Comparison of ENCODE assay signal across 16 cellular contexts in the genomic region with DNA sequence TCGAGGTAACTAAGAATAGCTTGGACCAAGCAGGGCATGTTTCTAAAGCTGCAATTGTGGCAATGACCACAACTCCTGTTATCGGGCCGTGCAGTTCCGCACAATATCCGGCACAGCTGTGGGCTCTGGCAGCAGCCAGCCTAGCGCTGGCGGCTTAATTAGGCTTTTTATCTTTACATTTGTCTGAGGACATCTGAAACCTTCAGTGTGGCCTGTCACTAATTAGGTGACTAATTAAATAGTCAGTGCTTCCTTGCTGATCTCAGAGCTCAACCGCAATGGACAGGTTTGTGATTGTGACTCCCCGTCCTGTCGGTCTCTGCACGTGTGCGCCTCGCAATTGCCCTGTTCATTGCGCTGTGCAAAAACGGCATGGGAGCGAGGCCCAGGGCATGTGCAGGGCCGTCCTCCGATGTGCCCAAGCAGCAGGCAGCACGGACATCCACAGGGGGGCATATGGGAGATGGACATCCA.
DNase-seq lines count a peak whose midpoint lies in the region; ATAC-seq, FAIRE-seq and TF ChIP-seq lines count a peak whose summit lies in the region.
"Had no signal": no experiment of that assay in that cellular context is flagged by ENCODE, and none has a peak within 500 bp of the region (broad histone marks: within the 10 kb centered on the region; RNA-seq: fewer than 3 reads in every experiment).

No MANE protein-coding gene starts in this region.

- H3K79me2 ChIP-seq in GM12878 (ENCODE audit: control insufficient read depth, insufficient read depth, low read length) (no peaks in the 10 kb centered on the region), PC-9 (ENCODE audit: low read depth) (no peaks in the 10 kb centered on the region), PC-3 (ENCODE audit: low read length) (no peaks in the 10 kb centered on the region)

- CTCF ChIA-PET in GM12878 (lab: Yijun Ruan, JAX) (no interaction called here), PC-9 (lab: Charles Lee) (interaction anchor here (0.6 kb wide), 1 partner anchor 10 kb away, joined by 14 read pairs; no protein-coding TSS in a partner anchor), PC-3 (lab: Charles Lee) (no interaction called here)

- intact Hi-C loops in GM12878 (cut with micrococcal nuclease; ENCODE audit: unreplicated experiment) (no loop called here), PC-9 (cut with micrococcal nuclease; ENCODE audit: unreplicated experiment) (no loop called here), PC-3 (cut with micrococcal nuclease) (no loop called here)

- H3K9ac ChIP-seq in BLaER1 (no peak overlapping the region), GM12878 (ENCODE audit: control insufficient read depth, insufficient read depth, low read length) (no peak overlapping the region), PC-3 (ENCODE audit: low read length) (no peak overlapping the region)

- no peak for TF ChIP-seq EP300 in GM12878 (IDR thresholded peaks at IDR 0.05; ENCODE audit: borderline replicate concordance in 1 of 2, control insufficient read depth in 1 of 2, low read depth in 2 of 2, low read length in 2 of 2)

- SMC1A ChIA-PET in GM12878 (lab: Charles Lee; ENCODE audit: uncharacterized antibody, unreplicated experiment): no interaction called here

- POLR2A ChIA-PET in GM12878 (lab: Charles Lee): no interaction called here
- POLR2A ChIA-PET in PC-9 (lab: Charles Lee; ENCODE audit: unreplicated experiment): no interaction called here
- POLR2A ChIA-PET in PC-3 (lab: Charles Lee; ENCODE audit: unreplicated experiment): no interaction called here

- TF ChIP-seq RAD21 in GM12878 (IDR thresholded peaks at IDR 0.05; ENCODE audit: insufficient read depth, low read depth, low read length): no peak

- H3K9me2 ChIP-seq in PC-9 (ENCODE audit: insufficient read depth) (no peaks in the 10 kb centered on the region), PC-3 (replicated peaks; ENCODE audit: low read length) (no peaks in the 10 kb centered on the region)

- peaks cover 58% of the 10 kb centered on the region for H3K4me1 ChIP-seq in BLaER1
- H3K4me1 ChIP-seq in GM12878 (ENCODE audit: control insufficient read depth, insufficient read depth, low read length): no peaks in the 10 kb centered on the region
- no peaks in the 10 kb centered on the region for H3K4me1 ChIP-seq in PC-9 (replicated peaks; ENCODE audit: insufficient read depth)
- H3K4me1 ChIP-seq in PC-3 (ENCODE audit: insufficient read depth, low read length): no peaks in the 10 kb centered on the region
- H3K4me1 ChIP-seq: esophagus squamous epithelium, sigmoid colon, upper lobe of right lung had no signal

- in situ Hi-C loops in GM12878 (cut with MboI): no loop called here

- RAD21 ChIA-PET in GM12878 (lab: Charles Lee; ENCODE audit: unreplicated experiment): no interaction called here

- H3F3A ChIP-seq in PC-9 (ENCODE audit: insufficient read depth, low read depth) (no peaks in the 10 kb centered on the region), PC-3 (ENCODE audit: low read length, unreplicated experiment) (no peaks in the 10 kb centered on the region)

- H3K36me3 ChIP-seq in BLaER1 (no peaks in the 10 kb centered on the region), GM12878 (ENCODE audit: control insufficient read depth in 2 of 2, insufficient read depth in 2 of 2, low read length in 1 of 2) (no peaks in the 10 kb centered on the region), PC-9 (ENCODE audit: low read depth) (no peaks in the 10 kb centered on the region), PC-3 (ENCODE audit: low read depth, low read length) (no peaks in the 10 kb centered on the region)
- H3K36me3 ChIP-seq: esophagus squamous epithelium, sigmoid colon, upper lobe of right lung had no signal

- H3K27me3 ChIP-seq in BLaER1 (no peaks in the 10 kb centered on the region), GM12878 (replicated peaks in 1 of 2; ENCODE audit: control insufficient read depth in 2 of 2, insufficient read depth in 2 of 2, low read length in 1 of 2) (no peaks in the 10 kb centered on the region; a peak in 1 of 4 replicates), PC-9 (ENCODE audit: insufficient read depth, low read depth) (peaks cover 69% of the 10 kb centered on the region), PC-3 (ENCODE audit: low read length) (peaks cover 57% of the 10 kb centered on the region)
- H3K27me3 ChIP-seq: sigmoid colon had no signal

- WGBS in GM12878 (ENCODE audit: insufficient coverage, insufficient replicate concordance, low lambda C conversion rate, missing lambda C conversion rate): 77% methylated on average over 19 of the region's 19 CpGs

- BruUV-seq in GM12878 (replicated peaks; lab: Mats Ljungman, UMichigan): no TSS peak
- no TSS peak for BruUV-seq in PC-9 (replicated peaks; lab: Mats Ljungman, UMichigan)
- no TSS peak for BruUV-seq in PC-3 (replicated peaks; lab: Mats Ljungman, UMichigan)

- TF ChIP-seq CTCF in NB4 (IDR thresholded peaks at IDR 0.05; ENCODE audit: low read depth, low read length) (no peak), GM12878 (IDR thresholded peaks at IDR 0.05 in 2 of 3, conservative IDR thresholded peaks at IDR 0.05 in 1 of 3; ENCODE audit: control insufficient read depth in 2 of 3, extremely low read depth in 1 of 3, insufficient read depth in 1 of 3, low read depth in 3 of 3, low read length in 3 of 3) (no peak), PC-9 (conservative IDR thresholded peaks at IDR 0.05) (no peak), PC-3 (conservative IDR thresholded peaks at IDR 0.05; ENCODE audit: low read depth, low read length) (no peak)

- no peak overlapping the region for H2AFZ ChIP-seq in GM12878 (ENCODE audit: control insufficient read depth, low read depth, low read length)
- no peak overlapping the region for H2AFZ ChIP-seq in PC-9
- H2AFZ ChIP-seq in PC-3 (ENCODE audit: low read length): no peak overlapping the region
- H2AFZ ChIP-seq: GM23338 had no signal

- no peak for FAIRE-seq in GM12878 (lab: Jason Lieb, UNC)

- H3K9me3 ChIP-seq in BLaER1 (no peaks in the 10 kb centered on the region), GM12878 (replicated peaks; ENCODE audit: control insufficient read depth, insufficient read depth, low read length) (no peaks in the 10 kb centered on the region), PC-9 (ENCODE audit: insufficient read depth, low read depth) (no peaks in the 10 kb centered on the region), PC-3 (ENCODE audit: low read length) (no peaks in the 10 kb centered on the region)
- H3K9me3 ChIP-seq: esophagus squamous epithelium, sigmoid colon, upper lobe of right lung had no signal

- H4K20me1 ChIP-seq in BLaER1: no peaks in the 10 kb centered on the region
- no peaks in the 10 kb centered on the region; the same call in 1 of the 2 replicates for H4K20me1 ChIP-seq in GM12878 (ENCODE audit: control insufficient read depth, insufficient read depth)
- H4K20me1 ChIP-seq in PC-9 (ENCODE audit: insufficient read depth): no peaks in the 10 kb centered on the region
- H4K20me1 ChIP-seq in PC-3 (ENCODE audit: low read length): no peaks in the 10 kb centered on the region

- peak; percentile 10 for TF ChIP-seq POLR2A in NB4 (IDR thresholded peaks at IDR 0.05; ENCODE audit: extremely low read depth, insufficient read length)
- TF ChIP-seq POLR2A in GM12878 (IDR thresholded peaks at IDR 0.05; ENCODE audit: low read depth, low read length): no peak

- H3K4me2 ChIP-seq in BLaER1 (peak overlapping the region; percentile 80), GM12878 (ENCODE audit: control insufficient read depth, insufficient read depth) (no peak overlapping the region), PC-9 (no peak overlapping the region), PC-3 (ENCODE audit: low read length) (no peak overlapping the region)
- H3K4me2 ChIP-seq: GM23338 had no signal

- H3K4me3 ChIP-seq in BLaER1 (no peak overlapping the region), NB4 (ENCODE audit: low read depth, low read length) (peak overlapping the region; percentile 9), GM12878 (no peak overlapping the region), PC-9 (no peak overlapping the region), PC-3 (ENCODE audit: low read length) (no peak overlapping the region)
- H3K4me3 ChIP-seq: esophagus squamous epithelium, GM23338, sigmoid colon, upper lobe of right lung had no signal

- ATAC-seq in GM19372 (IDR thresholded peaks at IDR 0.05; ENCODE audit: low read depth, unreplicated experiment): peak; percentile 77
- no peak for ATAC-seq in GM12878
- no peak for ATAC-seq in PC-3
- ATAC-seq: GM23338, upper lobe of right lung had no signal

- peak; percentile 96 for DNase-seq in NB4 (ENCODE audit: low read depth)
- no peak for DNase-seq in GM12878 (ENCODE audit: low read depth, low spot score)
- DNase-seq in superior temporal gyrus (ENCODE audit: extremely low spot score): no peak
- no peak for DNase-seq in PC-9
- DNase-seq in putamen (ENCODE audit: low spot score): no peak
- DNase-seq in PC-3: no peak
- DNase-seq: activated CD4-positive, alpha-beta T cell treated with anti-CD3 and anti-CD28 coated beads, Interleukin-2, amount 50 U/mL, for 48 hours; activated naive CD4-positive, alpha-beta T cell; caudate nucleus; esophagus squamous epithelium; NCI-H345; sigmoid colon; upper lobe of right lung had no signal

- H3K27ac ChIP-seq in BLaER1: peak overlapping the region; percentile 58
- no peak overlapping the region for H3K27ac ChIP-seq in GM12878 (ENCODE audit: control insufficient read depth, insufficient read depth)
- no peak overlapping the region for H3K27ac ChIP-seq in PC-9
- no peak overlapping the region for H3K27ac ChIP-seq in PC-3 (ENCODE audit: low read length)
- H3K27ac ChIP-seq: esophagus squamous epithelium, sigmoid colon, upper lobe of right lung had no signal

TF ChIP-seq in GM12878, 131 proteins besides CTCF, POLR2A, EP300 and RAD21 (continues in another document):
- peak; percentile 49; the same call in 1 of the 2 replicates for TF ChIP-seq DPF2 (IDR thresholded peaks at IDR 0.05)
- TF ChIP-seq BMI1 (IDR thresholded peaks at IDR 0.05; ENCODE audit: borderline replicate concordance): no peak
- no peak for TF ChIP-seq ATF7 (IDR thresholded peaks at IDR 0.05; ENCODE audit: low read depth)
